Comparison of ENCODE assay signal across 28 cellular contexts in genomic region chr5:128870923-128871322, GRCh38.
DNase-seq lines count a peak whose midpoint lies in the region; ATAC-seq and TF ChIP-seq lines count a peak whose summit lies in the region.
"Had no signal": no experiment of that assay in that cellular context is flagged by ENCODE, and none has a peak within 500 bp of the region (broad histone marks: within the 10 kb centered on the region; RNA-seq: fewer than 3 reads in every experiment).

No MANE protein-coding gene starts in this region.

- no peaks in the 10 kb centered on the region for H3K27me3 ChIP-seq in BJ (ENCODE audit: control insufficient read depth, insufficient read depth, low read length)
- H3K27me3 ChIP-seq in RWPE2 (ENCODE audit: insufficient read depth, poor library complexity, severe bottlenecking): peaks cover 12% of the 10 kb centered on the region
- no peaks in the 10 kb centered on the region for H3K27me3 ChIP-seq in esophagus muscularis mucosa
- H3K27me3 ChIP-seq: MG63 had no signal

- H3K27ac ChIP-seq in RWPE2 (ENCODE audit: poor library complexity, severe bottlenecking): no peak overlapping the region
- peak overlapping the region; percentile 5 to 70 (median 44) for H3K27ac ChIP-seq in esophagus muscularis mucosa (replicated peaks in 1 of 4)
- H3K27ac ChIP-seq: RWPE1 had no signal

- H3K9me3 ChIP-seq in RWPE2 (ENCODE audit: severe bottlenecking): no peaks in the 10 kb centered on the region
- H3K9me3 ChIP-seq in esophagus muscularis mucosa: no peaks in the 10 kb centered on the region
- H3K9me3 ChIP-seq: HAP-1, MG63 had no signal

- no peaks in the 10 kb centered on the region for H3K4me1 ChIP-seq in RWPE2 (ENCODE audit: insufficient read depth, poor library complexity, severe bottlenecking)
- H3K4me1 ChIP-seq in esophagus muscularis mucosa: peaks cover 7 to 52% (median 45%) of the 10 kb centered on the region in 4 donors
- H3K4me1 ChIP-seq: HAP-1 had no signal

- DNase-seq in BJ (ENCODE audit: low read depth) (peak; percentile 10), RWPE2 (ENCODE audit: low spot score) (no peak), esophagus muscularis mucosa (ENCODE audit: extremely low spot score) (no peak), sciatic nerve (ENCODE audit: low spot score) (no peak), G401 (ENCODE audit: low spot score) (no peak)
- DNase-seq: AML-193; C1 segment of cervical spinal cord; CD4-positive, alpha-beta memory T cell; COR-L47; DMS53; GDM1; HFFc6; IMR-90; KG1; NCI-H1105 treated with DMSO at 0.1 percent for 48 hours; NCI-H2029 treated with DMSO at 0.1 percent for 48 hours; NCI-H2227 treated with DMSO at 0.1 percent for 48 hours; NCI-H510A; NCI-H69; SHP77 treated with DMSO at 0.1 percent for 48 hours; SW 1271 had no signal

- TF ChIP-seq EP300 in esophagus muscularis mucosa (IDR thresholded peaks at IDR 0.05): no peak

- in situ Hi-C loops in G401 (cut with HindIII; ENCODE audit: low sequenced_read_pairs): no loop called here

- CTCF ChIA-PET in BJ (lab: Yijun Ruan, JAX): no interaction called here

- H3K36me3 ChIP-seq in BJ (ENCODE audit: control insufficient read depth, insufficient read depth, low read length) (no peaks in the 10 kb centered on the region), RWPE2 (ENCODE audit: low read depth) (no peaks in the 10 kb centered on the region), esophagus muscularis mucosa (no peaks in the 10 kb centered on the region)
- H3K36me3 ChIP-seq: HAP-1, MG63 had no signal

- WGBS in esophagus muscularis mucosa: 52% methylated on average over 3 of the region's 3 CpGs

- ATAC-seq in RWPE2 (ENCODE audit: low read depth): 0 out of 3 replicates have a peak, but pooled peaks have one; percentile 21
- ATAC-seq in sciatic nerve: peak; percentile 30
- ATAC-seq in GM18511 (IDR thresholded peaks at IDR 0.05; ENCODE audit: unreplicated experiment): no peak
- no peak for ATAC-seq in GM19467 (IDR thresholded peaks at IDR 0.05; ENCODE audit: unreplicated experiment)
- ATAC-seq: GM12878, Panc1 had no signal

- TF ChIP-seq POLR2A in esophagus muscularis mucosa (IDR thresholded peaks at IDR 0.05; ENCODE audit: low read depth): no peak

- intact Hi-C loops in esophagus muscularis mucosa (cut with DNase I): no loop called here
- intact Hi-C loops in sciatic nerve (cut with DNase I): no loop called here

- H3K4me3 ChIP-seq in BJ (ENCODE audit: low read depth, low read length): no peak overlapping the region
- H3K4me3 ChIP-seq in RWPE2 (ENCODE audit: severe bottlenecking): no peak overlapping the region
- no peak overlapping the region for H3K4me3 ChIP-seq in esophagus muscularis mucosa
- H3K4me3 ChIP-seq: GM12878, HAP-1, MG63 had no signal

- POLR2A ChIA-PET in BJ (lab: Charles Lee): no interaction called here

- TF ChIP-seq CTCF in BJ (IDR thresholded peaks at IDR 0.05; ENCODE audit: insufficient read depth, low read depth, low read length) (no peak), RWPE2 (IDR thresholded peaks at IDR 0.05; ENCODE audit: poor library complexity, severe bottlenecking) (no peak), esophagus muscularis mucosa (IDR thresholded peaks at IDR 0.05) (no peak)

Comparison
In these comparisons a context has a peak if more than half of its experiments do, and no peak if none do; other contexts are left out.
1. ATAC-seq: peak in RWPE2 (single experiment) and sciatic nerve (single experiment); none in GM18511 (single experiment) and GM19467 (single experiment).